24 cellular contexts compared by ENCODE assay signal in the genomic region with DNA sequence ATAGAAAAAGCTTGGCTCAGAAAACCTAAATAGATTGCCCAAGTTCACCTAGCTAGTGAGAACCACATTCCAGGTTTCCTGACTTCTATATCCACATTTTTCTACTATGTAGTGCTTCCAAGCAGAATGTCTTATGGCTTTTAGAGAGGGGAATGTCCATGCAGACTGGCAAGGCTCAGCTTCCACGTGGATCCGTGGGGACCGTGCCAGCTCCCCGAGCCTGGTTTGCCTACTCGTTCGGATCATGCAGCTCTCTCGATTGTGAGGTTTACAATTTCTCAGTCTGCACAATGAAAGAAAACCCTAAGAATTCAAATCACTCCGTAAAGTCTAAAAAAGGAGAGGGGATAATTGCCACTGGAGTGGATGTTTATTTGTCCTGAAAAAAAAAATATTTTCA.
DNase-seq lines count a peak whose midpoint lies in the region; ATAC-seq and TF ChIP-seq lines count a peak whose summit lies in the region.
"Had no signal": no experiment of that assay in that cellular context is flagged by ENCODE, and none has a peak within 500 bp of the region (broad histone marks: within the 10 kb centered on the region; RNA-seq: fewer than 3 reads in every experiment).

No MANE protein-coding gene starts in this region.

- no peak overlapping the region for H3K27ac Mint-ChIP-seq in activated naive CD8-positive, alpha-beta T cell treated with anti-CD3 and anti-CD28 coated beads for 36 hours
- H3K27ac Mint-ChIP-seq: GM23338 had no signal

- H3K9me3 Mint-ChIP-seq in activated naive CD8-positive, alpha-beta T cell treated with anti-CD3 and anti-CD28 coated beads for 36 hours: no peaks in the 10 kb centered on the region
- H3K9me3 Mint-ChIP-seq: GM23338, H9 had no signal

- H3K27me3 ChIP-seq in right atrium auricular region (no peaks in the 10 kb centered on the region), right cardiac atrium (ENCODE audit: control insufficient read depth, insufficient read depth) (no peaks in the 10 kb centered on the region), GM23248 (replicated peaks; ENCODE audit: insufficient read depth) (peaks cover 22% of the 10 kb centered on the region)

- 63% methylated on average over 8 of the region's 8 CpGs for WGBS in right cardiac atrium
- 57% methylated on average over 8 of the region's 8 CpGs for WGBS in GM23248 (ENCODE audit: low coverage in 1 of 2, low lambda C conversion rate in 2 of 2, missing lambda C conversion rate in 2 of 2), 2 experiments

- no peaks in the 10 kb centered on the region for H3K4me1 ChIP-seq in right atrium auricular region
- H3K4me1 ChIP-seq in right cardiac atrium (ENCODE audit: control insufficient read depth, insufficient read depth, low read length): no peaks in the 10 kb centered on the region
- H3K4me1 ChIP-seq in GM23248 (ENCODE audit: insufficient read depth): no peaks in the 10 kb centered on the region

- H3K36me3 ChIP-seq in right atrium auricular region: no peaks in the 10 kb centered on the region
- no peaks in the 10 kb centered on the region for H3K36me3 ChIP-seq in GM23248 (ENCODE audit: low read depth)

- TF ChIP-seq CTCF in right atrium auricular region (IDR thresholded peaks at IDR 0.05): no peak

- H2AFZ ChIP-seq in GM23248: no peak overlapping the region
- H2AFZ ChIP-seq: GM23338 had no signal

- H3K9me3 ChIP-seq in right atrium auricular region (no peaks in the 10 kb centered on the region), right cardiac atrium (ENCODE audit: control insufficient read depth, low read length) (no peaks in the 10 kb centered on the region), GM23248 (ENCODE audit: low read depth) (no peaks in the 10 kb centered on the region)

- H4K20me1 ChIP-seq in GM23248 (ENCODE audit: insufficient read depth): no peaks in the 10 kb centered on the region

- no peak overlapping the region for H3K9ac ChIP-seq in GM23248

- in situ Hi-C loops in GM23248 (cut with MboI): no loop called here

- H3K4me2 ChIP-seq in GM23248 (ENCODE audit: unreplicated experiment): no peak overlapping the region
- H3K4me2 ChIP-seq: GM23338 had no signal

- peaks cover 10% of the 10 kb centered on the region for H3K27me3 Mint-ChIP-seq in activated naive CD8-positive, alpha-beta T cell treated with anti-CD3 and anti-CD28 coated beads for 36 hours

- no peak overlapping the region for H3K4me3 Mint-ChIP-seq in activated naive CD8-positive, alpha-beta T cell treated with anti-CD3 and anti-CD28 coated beads for 36 hours
- H3K4me3 Mint-ChIP-seq: GM23338, H9 had no signal

- H3K27ac ChIP-seq in right atrium auricular region (no peak overlapping the region), right cardiac atrium (ENCODE audit: low read length) (no peak overlapping the region), GM23248 (no peak overlapping the region)

- DNase-seq in Right ventricle myocardium inferior (ENCODE audit: missing footprints) (peak; percentile 70), right atrium auricular region (ENCODE audit: low spot score) (no peak), cardiac septum (ENCODE audit: low spot score) (peak; percentile 81), right cardiac atrium (peak; percentile 23 to 81 (median 78)), NCI-H187 (lab: John Stamatoyannopoulos, UW) (no peak), DMS 273 treated with DMSO at 0.1 percent for 48 hours (lab: John Stamatoyannopoulos, UW) (no peak), GM23248 (no peak)
- DNase-seq in activated naive CD8-positive, alpha-beta T cell treated with anti-CD3 and anti-CD28 coated beads for 36 hours: no peak
- DNase-seq: 8988T, ACHN, Calu3, DMS153, DND-41, H9, KBM-7, MV-4-11, NCI-H1105, NCI-H1436 treated with DMSO at 0.1 percent for 48 hours, NCI-H1930, NCI-H2107, NCI-H526 treated with DMSO at 0.1 percent for 48 hours, RPMI8226, SHP77 treated with DMSO at 0.1 percent for 48 hours had no signal

- no peaks in the 10 kb centered on the region for H3K36me3 Mint-ChIP-seq in activated naive CD8-positive, alpha-beta T cell treated with anti-CD3 and anti-CD28 coated beads for 36 hours

- no peaks in the 10 kb centered on the region for H3K9me2 ChIP-seq in GM23248 (ENCODE audit: insufficient read depth)

- H3K4me3 ChIP-seq in right atrium auricular region (no peak overlapping the region), right cardiac atrium (ENCODE audit: low read length) (no peak overlapping the region), GM23248 (no peak overlapping the region)
- H3K4me3 ChIP-seq: GM23338 had no signal

- intact Hi-C loops in Right ventricle myocardium inferior (cut with DNase I) (no loop called here), cardiac septum (cut with DNase I) (no loop called here), right cardiac atrium (cut with DNase I) (no loop called here)

- H3K79me2 ChIP-seq in GM23248 (ENCODE audit: insufficient read depth): no peaks in the 10 kb centered on the region

- ATAC-seq in Right ventricle myocardium inferior: no peak
- peak in 1 of 2 donors; percentile 42 for ATAC-seq in right cardiac atrium
- ATAC-seq: GM23338 had no signal

- no peaks in the 10 kb centered on the region for H3F3A ChIP-seq in GM23248 (ENCODE audit: insufficient read depth)

- H3K4me1 Mint-ChIP-seq in activated naive CD8-positive, alpha-beta T cell treated with anti-CD3 and anti-CD28 coated beads for 36 hours: no peaks in the 10 kb centered on the region
- H3K4me1 Mint-ChIP-seq: GM23338 had no signal

Comparison
In these comparisons a context has a peak if more than half of its experiments do, and no peak if none do; other contexts are left out.
1. DNase-seq: peak in Right ventricle myocardium inferior (single experiment), cardiac septum (single experiment) and right cardiac atrium (3 of 3); none in right atrium auricular region (single experiment), activated naive CD8-positive, alpha-beta T cell treated with anti-CD3 and anti-CD28 coated beads for 36 hours (single experiment), NCI-H187 (0 of 2), DMS 273 treated with DMSO at 0.1 percent for 48 hours (single experiment) and GM23248 (single experiment).